Comparison of ENCODE assay signal across 26 cellular contexts in the genomic region with DNA sequence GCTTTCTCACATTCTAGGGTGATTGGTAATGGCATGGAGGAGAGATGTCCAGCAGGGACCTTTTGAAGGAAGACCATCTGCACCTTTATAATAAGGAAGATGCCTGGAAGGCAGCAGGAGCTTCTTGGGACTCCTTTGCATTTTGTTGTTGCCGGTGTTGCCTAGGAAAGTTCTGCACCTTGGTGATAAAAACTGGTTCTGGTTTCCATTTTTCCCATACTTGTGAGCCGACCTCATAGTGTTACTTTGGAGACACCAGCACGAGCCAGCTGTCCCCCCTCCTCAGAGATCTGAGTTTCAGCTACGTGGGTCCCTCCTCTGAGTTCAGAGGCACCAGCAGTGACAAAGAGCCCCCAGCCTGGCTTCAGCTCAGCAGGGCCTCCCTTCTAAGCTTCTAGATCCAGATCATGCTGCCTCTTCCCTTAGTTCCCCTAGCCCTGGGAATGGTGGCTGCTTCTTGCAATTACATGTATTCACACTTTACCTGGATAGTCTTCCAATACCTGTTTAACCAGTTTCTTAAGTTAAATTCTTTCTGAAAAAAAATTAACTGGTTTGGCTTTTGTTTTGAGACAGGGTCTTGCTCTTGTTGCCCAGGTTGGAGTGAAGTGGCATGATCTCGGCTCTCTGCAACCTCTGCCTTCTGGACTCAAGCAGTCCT. TPM values are rescaled to one million over a fixed set of nuclear protein-coding genes. Genes with fewer than 3 reads are reported as not detected.
A peak's percentile ranks its signal among the peaks of the same experiment; 100 is the strongest.
DNase-seq lines count a peak whose midpoint lies in the region; ATAC-seq and TF ChIP-seq lines count a peak whose summit lies in the region.
"Had no signal": no experiment of that assay in that cellular context is flagged by ENCODE, and none has a peak within 500 bp of the region (broad histone marks: within the 10 kb centered on the region; RNA-seq: fewer than 3 reads in every experiment).

No MANE protein-coding gene starts in this region.

- H3K27me3 Mint-ChIP-seq in type B pancreatic cell (no peaks in the 10 kb centered on the region), natural killer cell (ENCODE audit: low read depth in 2 of 2) (peaks cover 6 to 15% of the 10 kb centered on the region in 2 donors)
- H3K27me3 Mint-ChIP-seq: activated naive CD4-positive, alpha-beta T cell treated with anti-CD3 and anti-CD28 coated beads, Interleukin-2, amount 50 U/mL, for 24 hours had no signal

- H3K27ac ChIP-seq in VCaP (peak overlapping the region; percentile 10; the same call in 1 of the 2 replicates), iPS-20b (ENCODE audit: low read length) (peak overlapping the region; percentile 15)
- H3K27ac ChIP-seq: HL-60, pancreas, thoracic aorta had no signal

- H3K9me3 Mint-ChIP-seq in type B pancreatic cell, result peaks cover 18% of the 10 kb centered on the region
- H3K9me3 Mint-ChIP-seq in natural killer cell, result no peaks in the 10 kb centered on the region
- H3K9me3 Mint-ChIP-seq: activated naive CD4-positive, alpha-beta T cell treated with anti-CD3 and anti-CD28 coated beads, Interleukin-2, amount 50 U/mL, for 24 hours; CD4-positive, alpha-beta memory T cell had no signal

- ATAC-seq in GM18511 (IDR thresholded peaks at IDR 0.05; ENCODE audit: unreplicated experiment) (no peak), natural killer cell (no peak), GM18519 (IDR thresholded peaks at IDR 0.05; ENCODE audit: low FRiP score, unreplicated experiment) (no peak)
- ATAC-seq: left colon, Right ventricle myocardium inferior had no signal

- H3K9ac ChIP-seq in iPS-20b (ENCODE audit: low read depth, low read length), result no peak overlapping the region

- H3K27ac Mint-ChIP-seq in type B pancreatic cell (peak overlapping the region; percentile 99), natural killer cell (no peak overlapping the region)
- H3K27ac Mint-ChIP-seq: activated naive CD4-positive, alpha-beta T cell treated with anti-CD3 and anti-CD28 coated beads, Interleukin-2, amount 50 U/mL, for 24 hours had no signal

- H3K9me3 ChIP-seq in iPS-20b (ENCODE audit: insufficient read depth, low read depth, low read length), result peaks cover 6% of the 10 kb centered on the region; the same call in 1 of the 2 replicates
- H3K9me3 ChIP-seq: pancreas, right atrium auricular region, thoracic aorta had no signal

- DNase-seq in HT-29 (ENCODE audit: low spot score) (peak; percentile 48), type B pancreatic cell (ENCODE audit: extremely low spot score, unreplicated experiment) (no peak), natural killer cell (no peak)
- DNase-seq: CD4-positive, alpha-beta memory T cell; DMS153; GDM1; left colon; NCI-H1417; NCI-H2081; NCI-H446; NCI-H82; pancreas; stimulated activated CD4-positive, alpha-beta T cell treated with anti-CD3 and anti-CD28 coated beads, Interleukin-12 subunit alpha, Interleukin-12 subunit beta, amount 100 ng/mL, for 4 hours; stimulated activated CD4-positive, alpha-beta T cell treated with anti-CD3 and anti-CD28 coated beads, Interleukin-4, amount 100 ng/mL, for 4 hours; stimulated activated naive CD4-positive, alpha-beta T cell treated with Interleukin-2 at 50 U/mL for 16 hours; T-helper 9 cell had no signal

- H3K36me3 Mint-ChIP-seq in type B pancreatic cell (peaks cover 5% of the 10 kb centered on the region), natural killer cell (no peaks in the 10 kb centered on the region)
- H3K36me3 Mint-ChIP-seq: activated naive CD4-positive, alpha-beta T cell treated with anti-CD3 and anti-CD28 coated beads, Interleukin-2, amount 50 U/mL, for 24 hours had no signal

- intact Hi-C loops in natural killer cell (cut with micrococcal nuclease), result no loop called here

- peaks cover 18% of the 10 kb centered on the region for H3K4me1 ChIP-seq in iPS-20b (ENCODE audit: insufficient read depth, low read length)
- H3K4me1 ChIP-seq: pancreas had no signal

- no peaks in the 10 kb centered on the region for H3K36me3 ChIP-seq in iPS-20b (ENCODE audit: insufficient read depth, low read depth, low read length)
- H3K36me3 ChIP-seq: pancreas, right atrium auricular region, thoracic aorta had no signal

- 0 out of 2 replicates have a peak overlapping the region, but pooled peaks have one; percentile 28 for H3K4me3 ChIP-seq in iPS-20b (ENCODE audit: low read length)
- H3K4me3 ChIP-seq: pancreas, right atrium auricular region, thoracic aorta had no signal

- peaks cover 13% of the 10 kb centered on the region for H3K4me1 Mint-ChIP-seq in type B pancreatic cell (ENCODE audit: unreplicated experiment)
- no peaks in the 10 kb centered on the region for H3K4me1 Mint-ChIP-seq in natural killer cell
- H3K4me1 Mint-ChIP-seq: activated naive CD4-positive, alpha-beta T cell treated with anti-CD3 and anti-CD28 coated beads, Interleukin-2, amount 50 U/mL, for 24 hours; CD4-positive, alpha-beta memory T cell had no signal

- H3K27me3 ChIP-seq in iPS-20b (ENCODE audit: insufficient read depth, low read length), result no peaks in the 10 kb centered on the region
- H3K27me3 ChIP-seq: pancreas, right atrium auricular region had no signal

- TF ChIP-seq CTCF in VCaP (conservative IDR thresholded peaks at IDR 0.05) (no peak), type B pancreatic cell (conservative IDR thresholded peaks at IDR 0.05) (no peak), natural killer cell (IDR thresholded peaks at IDR 0.05) (no peak)

- H3K4me3 Mint-ChIP-seq in type B pancreatic cell (peak overlapping the region; percentile 73), natural killer cell (no peak overlapping the region)
- H3K4me3 Mint-ChIP-seq: activated naive CD4-positive, alpha-beta T cell treated with anti-CD3 and anti-CD28 coated beads, Interleukin-2, amount 50 U/mL, for 24 hours; CD4-positive, alpha-beta memory T cell; nephron had no signal

RNA-seq across cellular contexts. Expression of gene FSTL1, which starts 18.0 kb away (rescaled TPM):
- total RNA-seq in HT-29 (2014; rRNA removed; shearing (Covaris generic)), result 0.08 TPM in 1 of 2 replicates, not detected in the other
- total RNA-seq in type B pancreatic cell (ENCODE audit: low replicate concordance), result 183 and 383 TPM in 2 replicates
- total RNA-seq in natural killer cell, result 1 to 10 TPM; 1.1 to 1.9 (median 1.4) TPM

Comparison
In these comparisons a context has a peak if more than half of its experiments do, and no peak if none do; other contexts are left out.
1. RNA of gene FSTL1, which starts 18.0 kb away (total RNA-seq): 183 to 383 TPM in type B pancreatic cell; 1.1 to 1.9 TPM in natural killer cell and 0.08 TPM in HT-29; every median in the first group is over 10 times any median in the second.